1 cellular context compared by ENCODE assay signal in the genomic region with DNA sequence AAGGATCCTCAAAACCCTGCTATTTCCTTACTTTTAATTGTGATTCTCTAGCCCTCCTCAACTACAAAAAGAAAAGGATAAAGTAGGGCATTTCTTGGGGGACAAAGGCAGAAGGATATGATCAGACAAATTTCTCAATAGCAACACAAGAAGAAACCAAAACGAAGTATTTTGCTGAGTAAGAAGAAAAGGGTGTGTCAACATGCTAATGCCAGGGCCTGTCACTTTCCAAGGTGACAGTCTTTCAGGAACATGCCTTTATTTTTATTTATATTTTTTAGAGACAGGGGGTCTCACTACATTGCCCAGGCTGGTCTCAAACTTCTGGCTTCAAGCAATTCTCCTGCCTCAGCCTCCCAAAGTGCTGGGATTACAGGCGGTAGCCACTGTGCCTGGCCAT.
TF ChIP-seq lines count a peak whose summit lies in the region.

No MANE protein-coding gene starts in this region.

TF ChIP-seq in IMR-90, 13 proteins besides CTCF, POLR2A, EP300 and RAD21:
- TF ChIP-seq MAFK (IDR thresholded peaks at IDR 0.05; ENCODE audit: low read depth, low read length) (peak; percentile 72), FOS (IDR thresholded peaks at IDR 0.05; ENCODE audit: low read depth, low read length) (no peak)
